ENCODE assay signal across 1 cellular context in the genomic region with DNA sequence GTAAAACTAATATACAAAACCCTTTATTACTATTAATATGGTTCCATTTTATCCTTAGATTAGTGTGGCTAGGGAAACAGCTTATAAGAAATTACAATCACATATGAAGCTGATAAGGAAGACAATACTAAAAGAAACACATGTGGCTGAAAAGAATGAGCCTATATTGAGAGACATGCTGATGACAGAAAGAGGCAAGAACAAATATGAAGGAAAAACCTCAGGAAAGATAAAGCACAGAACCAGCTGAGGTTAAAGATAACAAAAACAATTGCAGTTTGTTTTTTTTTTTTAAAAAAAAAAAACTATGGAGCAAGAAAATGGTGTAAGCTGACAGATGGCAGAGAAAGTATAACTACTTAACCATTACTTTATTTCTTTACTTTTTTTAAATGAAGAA.
TF ChIP-seq lines count a peak whose summit lies in the region.

No MANE protein-coding gene starts in this region.

TF ChIP-seq in K562, 482 proteins besides CTCF, POLR2A, EP300 and RAD21 (continued from another document and continues in another):
- TF ChIP-seq, protein P1, sequence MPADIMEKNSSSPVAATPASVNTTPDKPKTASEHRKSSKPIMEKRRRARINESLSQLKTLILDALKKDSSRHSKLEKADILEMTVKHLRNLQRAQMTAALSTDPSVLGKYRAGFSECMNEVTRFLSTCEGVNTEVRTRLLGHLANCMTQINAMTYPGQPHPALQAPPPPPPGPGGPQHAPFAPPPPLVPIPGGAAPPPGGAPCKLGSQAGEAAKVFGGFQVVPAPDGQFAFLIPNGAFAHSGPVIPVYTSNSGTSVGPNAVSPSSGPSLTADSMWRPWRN (IDR thresholded peaks at IDR 0.05; ENCODE audit: low read depth), result peak; percentile 51; the same call in 1 of the 2 replicates
- TF ChIP-seq FOSL1 (tag; conservative IDR thresholded peaks at IDR 0.05), result peak; percentile 41
- no peak for TF ChIP-seq SP2 (IDR thresholded peaks at IDR 0.05; ENCODE audit: extremely low read depth, low read depth, low read length, poor library complexity, severe bottlenecking)
- 0 out of 2 replicates have a peak, but pooled peaks have one; percentile 41 for TF ChIP-seq GTF2E2 (tag; IDR thresholded peaks at IDR 0.05)
- TF ChIP-seq, protein P2, sequence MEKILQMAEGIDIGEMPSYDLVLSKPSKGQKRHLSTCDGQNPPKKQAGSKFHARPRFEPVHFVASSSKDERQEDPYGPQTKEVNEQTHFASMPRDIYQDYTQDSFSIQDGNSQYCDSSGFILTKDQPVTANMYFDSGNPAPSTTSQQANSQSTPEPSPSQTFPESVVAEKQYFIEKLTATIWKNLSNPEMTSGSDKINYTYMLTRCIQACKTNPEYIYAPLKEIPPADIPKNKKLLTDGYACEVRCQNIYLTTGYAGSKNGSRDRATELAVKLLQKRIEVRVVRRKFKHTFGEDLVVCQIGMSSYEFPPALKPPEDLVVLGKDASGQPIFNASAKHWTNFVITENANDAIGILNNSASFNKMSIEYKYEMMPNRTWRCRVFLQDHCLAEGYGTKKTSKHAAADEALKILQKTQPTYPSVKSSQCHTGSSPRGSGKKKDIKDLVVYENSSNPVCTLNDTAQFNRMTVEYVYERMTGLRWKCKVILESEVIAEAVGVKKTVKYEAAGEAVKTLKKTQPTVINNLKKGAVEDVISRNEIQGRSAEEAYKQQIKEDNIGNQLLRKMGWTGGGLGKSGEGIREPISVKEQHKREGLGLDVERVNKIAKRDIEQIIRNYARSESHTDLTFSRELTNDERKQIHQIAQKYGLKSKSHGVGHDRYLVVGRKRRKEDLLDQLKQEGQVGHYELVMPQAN (IDR thresholded peaks at IDR 0.05; ENCODE audit: borderline replicate concordance), result no peak
- no peak for TF ChIP-seq OTX1 (CRISPR knock-in tag; IDR thresholded peaks at IDR 0.05)
- no peak for TF ChIP-seq ESRRA (IDR thresholded peaks at IDR 0.05; ENCODE audit: borderline replicate concordance, low read depth)
- TF ChIP-seq, protein P3, sequence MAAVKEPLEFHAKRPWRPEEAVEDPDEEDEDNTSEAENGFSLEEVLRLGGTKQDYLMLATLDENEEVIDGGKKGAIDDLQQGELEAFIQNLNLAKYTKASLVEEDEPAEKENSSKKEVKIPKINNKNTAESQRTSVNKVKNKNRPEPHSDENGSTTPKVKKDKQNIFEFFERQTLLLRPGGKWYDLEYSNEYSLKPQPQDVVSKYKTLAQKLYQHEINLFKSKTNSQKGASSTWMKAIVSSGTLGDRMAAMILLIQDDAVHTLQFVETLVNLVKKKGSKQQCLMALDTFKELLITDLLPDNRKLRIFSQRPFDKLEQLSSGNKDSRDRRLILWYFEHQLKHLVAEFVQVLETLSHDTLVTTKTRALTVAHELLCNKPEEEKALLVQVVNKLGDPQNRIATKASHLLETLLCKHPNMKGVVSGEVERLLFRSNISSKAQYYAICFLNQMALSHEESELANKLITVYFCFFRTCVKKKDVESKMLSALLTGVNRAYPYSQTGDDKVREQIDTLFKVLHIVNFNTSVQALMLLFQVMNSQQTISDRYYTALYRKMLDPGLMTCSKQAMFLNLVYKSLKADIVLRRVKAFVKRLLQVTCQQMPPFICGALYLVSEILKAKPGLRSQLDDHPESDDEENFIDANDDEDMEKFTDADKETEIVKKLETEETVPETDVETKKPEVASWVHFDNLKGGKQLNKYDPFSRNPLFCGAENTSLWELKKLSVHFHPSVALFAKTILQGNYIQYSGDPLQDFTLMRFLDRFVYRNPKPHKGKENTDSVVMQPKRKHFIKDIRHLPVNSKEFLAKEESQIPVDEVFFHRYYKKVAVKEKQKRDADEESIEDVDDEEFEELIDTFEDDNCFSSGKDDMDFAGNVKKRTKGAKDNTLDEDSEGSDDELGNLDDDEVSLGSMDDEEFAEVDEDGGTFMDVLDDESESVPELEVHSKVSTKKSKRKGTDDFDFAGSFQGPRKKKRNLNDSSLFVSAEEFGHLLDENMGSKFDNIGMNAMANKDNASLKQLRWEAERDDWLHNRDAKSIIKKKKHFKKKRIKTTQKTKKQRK (IDR thresholded peaks at IDR 0.05; ENCODE audit: borderline replicate concordance, low read depth, low read length), result no peak
- TF ChIP-seq NR2C2 (CRISPR knock-in tag; IDR thresholded peaks at IDR 0.05), result no peak
- TF ChIP-seq NR2C2 (tag; IDR thresholded peaks at IDR 0.05), result no peak
- TF ChIP-seq, protein P4, sequence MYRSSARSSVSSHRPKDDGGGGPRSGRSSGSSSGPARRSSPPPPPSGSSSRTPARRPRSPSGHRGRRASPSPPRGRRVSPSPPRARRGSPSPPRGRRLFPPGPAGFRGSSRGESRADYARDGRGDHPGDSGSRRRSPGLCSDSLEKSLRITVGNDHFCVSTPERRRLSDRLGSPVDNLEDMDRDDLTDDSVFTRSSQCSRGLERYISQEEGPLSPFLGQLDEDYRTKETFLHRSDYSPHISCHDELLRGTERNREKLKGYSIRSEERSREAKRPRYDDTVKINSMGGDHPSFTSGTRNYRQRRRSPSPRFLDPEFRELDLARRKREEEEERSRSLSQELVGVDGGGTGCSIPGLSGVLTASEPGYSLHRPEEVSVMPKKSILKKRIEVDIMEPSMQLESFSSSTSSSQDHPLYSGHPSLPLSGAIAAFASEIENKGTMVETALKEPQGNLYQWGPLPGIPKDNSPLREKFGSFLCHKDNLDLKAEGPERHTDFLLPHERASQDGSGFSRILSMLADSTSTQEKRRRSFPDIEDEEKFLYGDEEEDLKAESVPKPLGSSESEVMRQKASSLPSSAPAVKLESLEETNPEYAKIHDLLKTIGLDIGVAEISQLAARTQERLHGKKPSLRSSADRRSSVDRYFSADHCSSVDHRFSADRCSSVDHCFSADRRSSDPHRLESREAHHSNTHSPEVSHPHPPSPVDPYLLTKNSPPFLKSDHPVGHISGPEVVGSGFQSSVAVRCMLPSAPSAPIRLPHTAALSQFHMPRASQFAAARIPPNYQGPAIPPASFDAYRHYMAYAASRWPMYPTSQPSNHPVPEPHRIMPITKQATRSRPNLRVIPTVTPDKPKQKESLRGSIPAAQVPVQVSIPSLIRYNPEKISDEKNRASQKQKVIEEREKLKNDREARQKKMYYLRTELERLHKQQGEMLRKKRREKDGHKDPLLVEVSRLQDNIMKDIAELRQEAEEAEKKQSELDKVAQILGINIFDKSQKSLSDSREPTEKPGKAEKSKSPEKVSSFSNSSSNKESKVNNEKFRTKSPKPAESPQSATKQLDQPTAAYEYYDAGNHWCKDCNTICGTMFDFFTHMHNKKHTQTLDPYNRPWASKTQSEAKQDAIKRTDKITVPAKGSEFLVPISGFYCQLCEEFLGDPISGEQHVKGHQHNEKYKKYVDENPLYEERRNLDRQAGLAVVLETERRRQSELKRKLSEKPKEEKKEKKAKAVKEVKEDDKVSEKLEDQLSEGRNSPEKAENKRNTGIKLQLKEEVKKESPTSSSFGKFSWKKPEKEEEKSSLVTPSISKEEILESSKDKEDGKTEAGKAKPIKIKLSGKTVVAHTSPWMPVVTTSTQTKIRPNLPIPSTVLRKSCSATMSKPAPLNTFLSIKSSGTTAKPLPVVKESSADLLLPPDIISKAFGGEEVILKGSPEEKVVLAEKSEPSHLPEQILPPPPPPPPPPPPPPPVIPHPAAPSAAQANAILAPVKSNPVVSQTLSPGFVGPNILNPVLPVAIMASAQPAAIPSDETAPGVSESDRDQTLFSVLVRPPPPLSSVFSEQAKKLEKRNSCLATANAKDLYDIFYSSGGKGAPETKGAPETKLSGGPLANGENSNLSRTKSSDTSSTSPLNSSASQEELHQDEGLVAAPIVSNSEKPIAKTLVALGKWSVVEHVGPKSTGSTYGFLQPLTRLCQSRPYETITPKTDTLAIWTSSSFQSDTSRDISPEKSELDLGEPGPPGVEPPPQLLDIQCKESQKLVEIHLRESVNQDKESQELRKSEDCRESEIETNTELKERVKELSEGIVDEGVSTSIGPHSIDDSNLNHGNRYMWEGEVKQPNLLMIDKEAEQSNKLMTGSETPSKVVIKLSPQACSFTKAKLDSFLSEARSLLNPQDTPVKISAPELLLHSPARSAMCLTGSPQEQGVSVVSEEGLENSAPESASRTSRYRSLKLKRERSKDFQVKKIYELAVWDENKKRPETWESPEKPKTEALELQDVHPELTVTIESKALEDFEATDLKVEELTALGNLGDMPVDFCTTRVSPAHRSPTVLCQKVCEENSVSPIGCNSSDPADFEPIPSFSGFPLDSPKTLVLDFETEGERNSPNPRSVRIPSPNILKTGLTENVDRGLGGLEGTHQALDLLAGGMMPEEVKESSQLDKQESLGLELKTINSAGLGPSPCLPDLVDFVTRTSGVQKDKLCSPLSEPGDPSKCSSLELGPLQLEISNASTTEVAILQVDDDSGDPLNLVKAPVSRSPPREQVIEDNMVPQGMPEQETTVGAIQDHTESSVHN (IDR thresholded peaks at IDR 0.05; ENCODE audit: borderline replicate concordance in 1 of 2, low read depth in 1 of 2), result no peak
- peak; percentile 31; the same call in 1 of the 2 replicates for TF ChIP-seq NCOR1 (IDR thresholded peaks at IDR 0.05)
- TF ChIP-seq ZNF324 (CRISPR knock-in tag; IDR thresholded peaks at IDR 0.05), result no peak
- TF ChIP-seq GABPB2 (CRISPR knock-in tag; conservative IDR thresholded peaks at IDR 0.05), result no peak
- TF ChIP-seq, protein P5, sequence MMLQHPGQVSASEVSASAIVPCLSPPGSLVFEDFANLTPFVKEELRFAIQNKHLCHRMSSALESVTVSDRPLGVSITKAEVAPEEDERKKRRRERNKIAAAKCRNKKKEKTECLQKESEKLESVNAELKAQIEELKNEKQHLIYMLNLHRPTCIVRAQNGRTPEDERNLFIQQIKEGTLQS (IDR thresholded peaks at IDR 0.05), result peak; percentile 59; the same call in 1 of the 2 replicates
- TF ChIP-seq, protein P5 (CRISPR knock-in tag; conservative IDR thresholded peaks at IDR 0.05), result no peak
- TF ChIP-seq SMAD4 (CRISPR knock-in tag; conservative IDR thresholded peaks at IDR 0.05), result peak; percentile 53; the same call in 1 of the 2 replicates
- 0 out of 2 replicates have a peak, but pooled peaks have one; percentile 49 for TF ChIP-seq NBN (IDR thresholded peaks at IDR 0.05; ENCODE audit: low read depth)
- TF ChIP-seq, protein P6, sequence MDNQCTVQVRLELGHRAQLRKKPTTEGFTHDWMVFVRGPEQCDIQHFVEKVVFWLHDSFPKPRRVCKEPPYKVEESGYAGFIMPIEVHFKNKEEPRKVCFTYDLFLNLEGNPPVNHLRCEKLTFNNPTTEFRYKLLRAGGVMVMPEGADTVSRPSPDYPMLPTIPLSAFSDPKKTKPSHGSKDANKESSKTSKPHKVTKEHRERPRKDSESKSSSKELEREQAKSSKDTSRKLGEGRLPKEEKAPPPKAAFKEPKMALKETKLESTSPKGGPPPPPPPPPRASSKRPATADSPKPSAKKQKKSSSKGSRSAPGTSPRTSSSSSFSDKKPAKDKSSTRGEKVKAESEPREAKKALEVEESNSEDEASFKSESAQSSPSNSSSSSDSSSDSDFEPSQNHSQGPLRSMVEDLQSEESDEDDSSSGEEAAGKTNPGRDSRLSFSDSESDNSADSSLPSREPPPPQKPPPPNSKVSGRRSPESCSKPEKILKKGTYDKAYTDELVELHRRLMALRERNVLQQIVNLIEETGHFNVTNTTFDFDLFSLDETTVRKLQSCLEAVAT (IDR thresholded peaks at IDR 0.05), result peak in 1 of 2 experiments; percentile 14; a peak in 1 of 4 replicates
- peak; percentile 70 for TF ChIP-seq TEAD4 (IDR thresholded peaks at IDR 0.05; ENCODE audit: low read length)
- no peak for TF ChIP-seq TEAD4 (CRISPR knock-in tag; IDR thresholded peaks at IDR 0.05; ENCODE audit: borderline replicate concordance)
- no peak for TF ChIP-seq XRCC4 (IDR thresholded peaks at IDR 0.05; ENCODE audit: extremely low read depth, insufficient read depth, insufficient read length)
- TF ChIP-seq FOS (IDR thresholded peaks at IDR 0.05; ENCODE audit: extremely low read depth, insufficient read length), result no peak
- TF ChIP-seq, protein P7, sequence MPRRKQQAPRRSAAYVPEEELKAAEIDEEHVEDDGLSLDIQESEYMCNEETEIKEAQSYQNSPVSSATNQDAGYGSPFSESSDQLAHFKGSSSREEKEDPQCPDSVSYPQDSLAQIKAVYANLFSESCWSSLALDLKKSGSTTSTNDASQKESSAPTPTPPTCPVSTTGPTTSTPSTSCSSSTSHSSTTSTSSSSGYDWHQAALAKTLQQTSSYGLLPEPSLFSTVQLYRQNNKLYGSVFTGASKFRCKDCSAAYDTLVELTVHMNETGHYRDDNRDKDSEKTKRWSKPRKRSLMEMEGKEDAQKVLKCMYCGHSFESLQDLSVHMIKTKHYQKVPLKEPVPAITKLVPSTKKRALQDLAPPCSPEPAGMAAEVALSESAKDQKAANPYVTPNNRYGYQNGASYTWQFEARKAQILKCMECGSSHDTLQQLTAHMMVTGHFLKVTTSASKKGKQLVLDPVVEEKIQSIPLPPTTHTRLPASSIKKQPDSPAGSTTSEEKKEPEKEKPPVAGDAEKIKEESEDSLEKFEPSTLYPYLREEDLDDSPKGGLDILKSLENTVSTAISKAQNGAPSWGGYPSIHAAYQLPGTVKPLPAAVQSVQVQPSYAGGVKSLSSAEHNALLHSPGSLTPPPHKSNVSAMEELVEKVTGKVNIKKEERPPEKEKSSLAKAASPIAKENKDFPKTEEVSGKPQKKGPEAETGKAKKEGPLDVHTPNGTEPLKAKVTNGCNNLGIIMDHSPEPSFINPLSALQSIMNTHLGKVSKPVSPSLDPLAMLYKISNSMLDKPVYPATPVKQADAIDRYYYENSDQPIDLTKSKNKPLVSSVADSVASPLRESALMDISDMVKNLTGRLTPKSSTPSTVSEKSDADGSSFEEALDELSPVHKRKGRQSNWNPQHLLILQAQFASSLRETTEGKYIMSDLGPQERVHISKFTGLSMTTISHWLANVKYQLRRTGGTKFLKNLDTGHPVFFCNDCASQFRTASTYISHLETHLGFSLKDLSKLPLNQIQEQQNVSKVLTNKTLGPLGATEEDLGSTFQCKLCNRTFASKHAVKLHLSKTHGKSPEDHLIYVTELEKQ (CRISPR knock-in tag; IDR thresholded peaks at IDR 0.05), result no peak
- TF ChIP-seq HLTF (IDR thresholded peaks at IDR 0.05), result no peak
- peak; percentile 67; the same call in 1 of the 2 replicates for TF ChIP-seq DPF2 (IDR thresholded peaks at IDR 0.05)
- TF ChIP-seq, protein P8, sequence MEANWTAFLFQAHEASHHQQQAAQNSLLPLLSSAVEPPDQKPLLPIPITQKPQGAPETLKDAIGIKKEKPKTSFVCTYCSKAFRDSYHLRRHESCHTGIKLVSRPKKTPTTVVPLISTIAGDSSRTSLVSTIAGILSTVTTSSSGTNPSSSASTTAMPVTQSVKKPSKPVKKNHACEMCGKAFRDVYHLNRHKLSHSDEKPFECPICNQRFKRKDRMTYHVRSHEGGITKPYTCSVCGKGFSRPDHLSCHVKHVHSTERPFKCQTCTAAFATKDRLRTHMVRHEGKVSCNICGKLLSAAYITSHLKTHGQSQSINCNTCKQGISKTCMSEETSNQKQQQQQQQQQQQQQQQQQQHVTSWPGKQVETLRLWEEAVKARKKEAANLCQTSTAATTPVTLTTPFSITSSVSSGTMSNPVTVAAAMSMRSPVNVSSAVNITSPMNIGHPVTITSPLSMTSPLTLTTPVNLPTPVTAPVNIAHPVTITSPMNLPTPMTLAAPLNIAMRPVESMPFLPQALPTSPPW (CRISPR knock-in tag; IDR thresholded peaks at IDR 0.05), result no peak
- peak; percentile 29; the same call in 1 of the 2 replicates for TF ChIP-seq EP400 (IDR thresholded peaks at IDR 0.05)
- no peak for TF ChIP-seq POLR2B (IDR thresholded peaks at IDR 0.05; ENCODE audit: low read depth, partially characterized antibody)
- no peak for TF ChIP-seq CTBP1 (IDR thresholded peaks at IDR 0.05; ENCODE audit: borderline replicate concordance)
- TF ChIP-seq ZNF780A (CRISPR knock-in tag; IDR thresholded peaks at IDR 0.05), result no peak
- TF ChIP-seq FOXK2 (conservative IDR thresholded peaks at IDR 0.05 in 1 of 2, IDR thresholded peaks at IDR 0.05 in 1 of 2; ENCODE audit: low read depth in 2 of 2), result 0 out of 4 replicates have a peak, but pooled peaks of 1 of the 2 experiments have one; percentile 39
- TF ChIP-seq MBD2 (IDR thresholded peaks at IDR 0.05; ENCODE audit: borderline replicate concordance, low read depth), result no peak
